In the genomic region with DNA sequence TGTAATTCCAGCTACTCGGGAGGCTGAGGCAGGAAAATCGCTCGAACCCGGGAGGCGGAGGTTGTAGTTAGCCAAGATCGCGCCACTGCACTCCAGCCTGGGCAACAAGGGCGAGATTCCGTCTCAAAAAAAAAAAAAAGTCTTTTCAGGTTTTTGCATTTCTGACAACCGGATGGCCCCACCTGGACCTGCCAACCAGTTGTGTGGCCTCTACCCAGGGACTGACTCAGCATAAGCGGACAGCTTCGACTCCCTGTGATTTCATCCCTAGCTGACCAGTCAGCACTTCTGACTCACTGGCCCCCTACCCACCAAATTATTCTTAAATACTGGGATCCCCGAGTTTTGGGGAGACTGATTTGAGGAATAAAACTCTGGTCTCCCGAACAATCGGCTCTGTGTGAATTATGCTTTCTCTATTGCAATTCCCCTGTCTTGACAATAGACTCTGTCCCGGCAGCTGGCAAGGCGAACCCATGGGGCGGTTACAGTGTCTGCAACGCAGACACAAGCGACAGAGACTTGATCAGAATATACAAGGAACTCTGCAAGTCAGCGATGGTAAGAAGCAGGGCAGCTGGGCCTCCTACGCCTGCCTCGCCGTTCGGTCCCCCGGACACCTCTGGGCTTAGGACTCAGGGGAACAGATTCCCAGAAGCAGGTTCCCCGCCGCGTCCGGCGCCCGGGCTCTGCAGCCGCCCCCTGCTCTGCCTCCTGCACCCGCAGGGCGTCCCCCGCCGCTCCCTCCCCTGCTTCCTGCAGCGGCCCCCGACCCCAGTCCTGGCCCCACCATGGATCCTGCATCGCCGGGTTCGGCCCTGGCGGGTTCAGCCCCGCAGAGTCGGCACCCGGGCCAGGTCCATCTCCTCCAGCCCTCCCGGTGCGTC, we compare ENCODE assay signal across 8 cellular contexts. TPM values are rescaled to one million over a fixed set of nuclear protein-coding genes. Genes with fewer than 3 reads are reported as not detected.
A peak's percentile ranks its signal among the peaks of the same experiment; 100 is the strongest.
DNase-seq lines count a peak whose midpoint lies in the region; ATAC-seq and TF ChIP-seq lines count a peak whose summit lies in the region.

No MANE protein-coding gene starts in this region.

- peak overlapping the region; percentile 85 to 97 (median 94) for H3K4me3 Mint-ChIP-seq in IgD-negative memory B cell
- H3K4me3 Mint-ChIP-seq in activated CD4-positive, alpha-beta memory T cell treated with anti-CD3 and anti-CD28 coated beads, Interleukin-2, amount 10 ng/mL, durations not matched to agents 7 days and 5 days = peak overlapping the region; percentile 82

- POLR2A ChIA-PET in activated CD4-positive, alpha-beta memory T cell treated with anti-CD3 and anti-CD28 coated beads, Interleukin-2, amount 10 ng/mL, durations not matched to agents 7 days and 5 days (lab: Charles Lee) = interaction anchor here (0.7 to 3.3 kb wide), 12 partner anchors 11 to 240 kb away, joined by 3 to 18 read pairs (median 4); a partner anchor contains a TSS
- POLR2A ChIA-PET in GM10248 (lab: Yijun Ruan, JAX) = no interaction called here

- H3K4me1 Mint-ChIP-seq in IgD-negative memory B cell = peaks cover 12 to 21% (median 14%) of the 10 kb centered on the region in 3 donors
- H3K4me1 Mint-ChIP-seq in activated CD4-positive, alpha-beta memory T cell treated with anti-CD3 and anti-CD28 coated beads, Interleukin-2, amount 10 ng/mL, durations not matched to agents 7 days and 5 days = peaks cover 23% of the 10 kb centered on the region

- peak overlapping the region; percentile 71 to 94 for H3K4me3 ChIP-seq in foreskin fibroblast (ENCODE audit: low read depth in 1 of 2, low read length in 2 of 2)

- TF ChIP-seq CTCF in foreskin fibroblast (IDR thresholded peaks at IDR 0.05; ENCODE audit: low read depth, low read length) = no peak
- no peak for TF ChIP-seq CTCF in GM10248 (IDR thresholded peaks at IDR 0.05; ENCODE audit: control extremely low read depth, extremely low read depth, low read depth, missing control alignments)

- no peaks in the 10 kb centered on the region for H3K9me3 Mint-ChIP-seq in IgD-negative memory B cell
- H3K9me3 Mint-ChIP-seq in activated CD4-positive, alpha-beta memory T cell treated with anti-CD3 and anti-CD28 coated beads, Interleukin-2, amount 10 ng/mL, durations not matched to agents 7 days and 5 days = no peaks in the 10 kb centered on the region

- H3K36me3 Mint-ChIP-seq in IgD-negative memory B cell = no peaks in the 10 kb centered on the region
- peaks cover 8% of the 10 kb centered on the region for H3K36me3 Mint-ChIP-seq in activated CD4-positive, alpha-beta memory T cell treated with anti-CD3 and anti-CD28 coated beads, Interleukin-2, amount 10 ng/mL, durations not matched to agents 7 days and 5 days (ENCODE audit: low read depth)

- DNase-seq in COLO668 (lab: John Stamatoyannopoulos, UW; ENCODE audit: unreplicated experiment) = peak; percentile 16
- DNase-seq in activated CD4-positive, alpha-beta memory T cell treated with anti-CD3 and anti-CD28 coated beads, Interleukin-2, amount 10 ng/mL, durations not matched to agents 7 days and 5 days = peak; percentile 55
- peak in 1 of 2 donors; percentile 28 for DNase-seq in foreskin fibroblast
- DNase-seq in nucleus accumbens (lab: John Stamatoyannopoulos, UW) = peak in 44 of 56 donors; percentile 28 to 77 (median 65)
- DNase-seq in kidney glomerular epithelial cell (lab: John Stamatoyannopoulos, UW) = no peak
- no peak for DNase-seq in GM10248 (ENCODE audit: extremely low spot score)

- CTCF ChIA-PET in activated CD4-positive, alpha-beta memory T cell treated with anti-CD3 and anti-CD28 coated beads, Interleukin-2, amount 10 ng/mL, durations not matched to agents 7 days and 5 days (lab: Charles Lee) = interaction anchor here (1.4 to 3.5 kb wide), 3 partner anchors 10 to 21 kb away, joined by 5 to 22 read pairs (median 5); no protein-coding TSS in a partner anchor
- CTCF ChIA-PET in GM10248 (lab: Yijun Ruan, JAX) = interaction anchor here (1.7 to 12.5 kb wide), 6 partner anchors 8 to 192 kb away, joined by 4 to 112 read pairs (median 8); no protein-coding TSS in a partner anchor

- peak overlapping the region; percentile 45 to 89 (median 80) for H3K27ac Mint-ChIP-seq in IgD-negative memory B cell
- peak overlapping the region; percentile 74 for H3K27ac Mint-ChIP-seq in activated CD4-positive, alpha-beta memory T cell treated with anti-CD3 and anti-CD28 coated beads, Interleukin-2, amount 10 ng/mL, durations not matched to agents 7 days and 5 days

- no peaks in the 10 kb centered on the region for H3K27me3 Mint-ChIP-seq in IgD-negative memory B cell
- peaks cover 2% of the 10 kb centered on the region for H3K27me3 Mint-ChIP-seq in activated CD4-positive, alpha-beta memory T cell treated with anti-CD3 and anti-CD28 coated beads, Interleukin-2, amount 10 ng/mL, durations not matched to agents 7 days and 5 days

- ATAC-seq in GM21367 (IDR thresholded peaks at IDR 0.05; ENCODE audit: unreplicated experiment) = peak; percentile 15

RNA-seq across cellular contexts. Expression of a gene that starts 0.7 kb away (rescaled TPM):
- 246 TPM for polyA plus RNA-seq in IgD-negative memory B cell
- 100 to 1,000 TPM; 215 to 224 TPM for total RNA-seq in activated CD4-positive, alpha-beta memory T cell treated with anti-CD3 and anti-CD28 coated beads, Interleukin-2, amount 10 ng/mL, durations not matched to agents 7 days and 5 days

RNA-seq across cellular contexts. Expression of a gene that starts 30.8 kb away (rescaled TPM):
- 30.7 TPM for polyA plus RNA-seq in IgD-negative memory B cell
- total RNA-seq in activated CD4-positive, alpha-beta memory T cell treated with anti-CD3 and anti-CD28 coated beads, Interleukin-2, amount 10 ng/mL, durations not matched to agents 7 days and 5 days = 10 to 100 TPM; 48.6 to 52.9 TPM

RNA-seq across cellular contexts. Expression of a gene that starts 40.5 kb away (rescaled TPM):
- 17.3 TPM for polyA plus RNA-seq in IgD-negative memory B cell
- 10 to 100 TPM; 16.2 to 19.4 TPM for total RNA-seq in activated CD4-positive, alpha-beta memory T cell treated with anti-CD3 and anti-CD28 coated beads, Interleukin-2, amount 10 ng/mL, durations not matched to agents 7 days and 5 days

RNA-seq across cellular contexts. Expression of a gene that starts 43.4 kb away (rescaled TPM):
- 0.99 TPM for polyA plus RNA-seq in IgD-negative memory B cell
- total RNA-seq in activated CD4-positive, alpha-beta memory T cell treated with anti-CD3 and anti-CD28 coated beads, Interleukin-2, amount 10 ng/mL, durations not matched to agents 7 days and 5 days = 1 to 10 TPM; 1.2 to 1.6 TPM

RNA-seq across cellular contexts. Expression of a gene that starts 50.9 kb away (rescaled TPM):
- 35.6 TPM for polyA plus RNA-seq in IgD-negative memory B cell
- total RNA-seq in activated CD4-positive, alpha-beta memory T cell treated with anti-CD3 and anti-CD28 coated beads, Interleukin-2, amount 10 ng/mL, durations not matched to agents 7 days and 5 days = 10 to 100 TPM; 22.6 to 25.3 TPM

Comparison
In these comparisons a context has a peak if more than half of its experiments do, and no peak if none do; other contexts are left out.
1. DNase-seq: peak in COLO668 (single experiment), activated CD4-positive, alpha-beta memory T cell treated with anti-CD3 and anti-CD28 coated beads, Interleukin-2, amount 10 ng/mL, durations not matched to agents 7 days and 5 days (single experiment) and nucleus accumbens (44 of 56); none in kidney glomerular epithelial cell (single experiment) and GM10248 (single experiment).